In the genomic region with DNA sequence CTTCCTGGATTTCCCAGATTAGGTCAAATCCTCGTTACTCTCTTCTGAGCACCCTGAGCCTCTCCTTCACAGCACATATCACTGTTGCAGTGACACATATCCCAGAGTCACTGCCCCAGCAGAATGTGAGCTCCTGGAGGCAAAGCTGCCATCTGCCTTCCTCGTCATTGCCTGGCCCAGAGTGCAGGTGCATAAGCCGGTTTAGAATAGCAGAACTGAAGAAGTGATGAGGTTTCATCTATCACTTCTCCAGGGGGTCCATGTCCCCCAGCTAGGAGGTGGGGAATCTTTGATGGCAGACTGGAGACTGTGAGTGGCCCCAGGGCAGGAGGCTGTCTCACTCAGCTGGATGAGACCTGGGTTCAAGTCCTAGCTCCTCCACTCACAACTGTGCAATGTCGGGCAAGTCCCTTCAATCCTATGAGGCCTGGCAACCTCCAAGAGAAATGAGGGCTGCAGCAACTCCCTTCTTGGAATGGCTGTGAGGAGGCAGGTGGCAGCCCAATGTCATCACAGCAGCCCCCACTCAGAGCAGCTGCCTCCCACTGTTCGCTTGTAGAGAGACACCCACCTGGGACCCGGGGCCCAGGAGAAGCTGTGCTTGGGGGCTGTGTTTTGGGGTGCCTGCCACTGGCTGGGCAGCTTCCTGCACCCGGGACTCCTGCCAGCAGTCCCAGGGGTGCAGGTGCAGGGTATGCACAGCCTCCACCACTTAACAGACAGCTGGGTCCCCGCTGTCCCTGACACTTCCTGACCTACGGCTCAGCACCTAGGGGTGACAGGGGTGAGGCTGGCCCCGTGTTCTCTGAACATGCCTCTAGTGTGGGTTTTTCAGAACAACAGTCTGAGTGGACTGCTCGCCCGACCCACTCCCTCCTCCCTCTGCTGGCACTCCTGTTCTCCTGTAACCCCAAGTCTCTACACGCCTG, we compare ENCODE assay signal across 10 cellular contexts. TPM values are rescaled to one million over a fixed set of nuclear protein-coding genes. Genes with fewer than 3 reads are reported as not detected.
DNase-seq lines count a peak whose midpoint lies in the region; ATAC-seq and TF ChIP-seq lines count a peak whose summit lies in the region.
"Had no signal": no experiment of that assay in that cellular context is flagged by ENCODE, and none has a peak within 500 bp of the region (broad histone marks: within the 10 kb centered on the region; RNA-seq: fewer than 3 reads in every experiment).

No MANE protein-coding gene starts in this region.

- no peaks in the 10 kb centered on the region for H3K79me2 ChIP-seq in hepatocyte

- no peaks in the 10 kb centered on the region for H3K27me3 Mint-ChIP-seq in CD4-positive, alpha-beta T cell
- no peaks in the 10 kb centered on the region for H3K27me3 Mint-ChIP-seq in activated T-helper 2 cell treated with anti-CD3 and anti-CD28 coated beads, Interferon-gamma antibody, Interleukin-2, Interleukin-4, amounts not matched to agents 10 μg/mL and 5 μg/mL and 100 μg/mL, durations not matched to agents 14 hours and 24 hours and 36 hours (ENCODE audit: low read depth)
- H3K27me3 Mint-ChIP-seq in progenitor cell of endocrine pancreas = no peaks in the 10 kb centered on the region

- intact Hi-C loops in CD4-positive, alpha-beta T cell (cut with DNase I, micrococcal nuclease) = no loop called here
- intact Hi-C loops in activated T-helper 2 cell treated with anti-CD3 and anti-CD28 coated beads, Interferon-gamma antibody, Interleukin-2, Interleukin-4, amounts not matched to agents 10 μg/mL and 5 μg/mL and 100 μg/mL, durations not matched to agents 14 hours and 24 hours and 36 hours (cut with micrococcal nuclease) = no loop called here

- peaks cover 17% of the 10 kb centered on the region for H3K4me1 Mint-ChIP-seq in CD4-positive, alpha-beta T cell (ENCODE audit: low read depth)
- H3K4me1 Mint-ChIP-seq in activated T-helper 2 cell treated with anti-CD3 and anti-CD28 coated beads, Interferon-gamma antibody, Interleukin-2, Interleukin-4, amounts not matched to agents 10 μg/mL and 5 μg/mL and 100 μg/mL, durations not matched to agents 14 hours and 24 hours and 36 hours (ENCODE audit: low read depth) = peaks cover 27% of the 10 kb centered on the region
- H3K4me1 Mint-ChIP-seq in progenitor cell of endocrine pancreas (ENCODE audit: low read depth) = no peaks in the 10 kb centered on the region

- DNase-seq in CD4-positive, alpha-beta T cell = no peak
- no peak for DNase-seq in activated T-helper 2 cell treated with anti-CD3 and anti-CD28 coated beads, Interferon-gamma antibody, Interleukin-2, Interleukin-4, amounts not matched to agents 10 μg/mL and 5 μg/mL and 100 μg/mL, durations not matched to agents 14 hours and 24 hours and 36 hours (ENCODE audit: low spot score)
- DNase-seq in NCI-H226 (no peak), progenitor cell of endocrine pancreas (ENCODE audit: low spot score, unreplicated experiment) (no peak), hepatocyte (ENCODE audit: low spot score) (no peak)
- DNase-seq in stimulated activated CD8-positive, alpha-beta memory T cell treated with anti-CD3 and anti-CD28 coated beads, Interleukin-4, amount 100 ng/mL, for 48 hours = no peak
- DNase-seq: DMS 273 treated with DMSO at 0.1 percent for 48 hours, NCI-H1417 had no signal

- no peaks in the 10 kb centered on the region for H3K9me3 ChIP-seq in CD4-positive, alpha-beta T cell (ENCODE audit: control insufficient read depth, low read length)
- H3K9me3 ChIP-seq in hepatocyte (ENCODE audit: low read depth) = no peaks in the 10 kb centered on the region

- TF ChIP-seq CTCF in CD4-positive, alpha-beta T cell (IDR thresholded peaks at IDR 0.05) = no peak
- no peak for TF ChIP-seq CTCF in progenitor cell of endocrine pancreas (IDR thresholded peaks at IDR 0.05; ENCODE audit: unreplicated experiment)
- no peak for TF ChIP-seq CTCF in hepatocyte (IDR thresholded peaks at IDR 0.05; ENCODE audit: poor library complexity)

- POLR2A ChIA-PET in CD4-positive, alpha-beta T cell (lab: Charles Lee) = no interaction called here

- H3K4me1 ChIP-seq in hepatocyte (ENCODE audit: insufficient read depth) = no peaks in the 10 kb centered on the region

- no peak overlapping the region for H3K4me3 ChIP-seq in hepatocyte

- CTCF ChIA-PET in CD4-positive, alpha-beta T cell (lab: Charles Lee) = no interaction called here

- no peaks in the 10 kb centered on the region for H3K36me3 ChIP-seq in hepatocyte (replicated peaks; ENCODE audit: insufficient read depth, low read depth)

- no peaks in the 10 kb centered on the region for H3K9me2 ChIP-seq in hepatocyte (replicated peaks; ENCODE audit: insufficient read depth)

- peak overlapping the region; percentile 2 for H3K27ac Mint-ChIP-seq in CD4-positive, alpha-beta T cell
- peak overlapping the region; percentile 7 for H3K27ac Mint-ChIP-seq in activated T-helper 2 cell treated with anti-CD3 and anti-CD28 coated beads, Interferon-gamma antibody, Interleukin-2, Interleukin-4, amounts not matched to agents 10 μg/mL and 5 μg/mL and 100 μg/mL, durations not matched to agents 14 hours and 24 hours and 36 hours
- no peak overlapping the region for H3K27ac Mint-ChIP-seq in progenitor cell of endocrine pancreas

- H3K9me3 Mint-ChIP-seq in CD4-positive, alpha-beta T cell = no peaks in the 10 kb centered on the region
- no peaks in the 10 kb centered on the region for H3K9me3 Mint-ChIP-seq in activated T-helper 2 cell treated with anti-CD3 and anti-CD28 coated beads, Interferon-gamma antibody, Interleukin-2, Interleukin-4, amounts not matched to agents 10 μg/mL and 5 μg/mL and 100 μg/mL, durations not matched to agents 14 hours and 24 hours and 36 hours
- no peaks in the 10 kb centered on the region for H3K9me3 Mint-ChIP-seq in progenitor cell of endocrine pancreas (ENCODE audit: low read depth)

- ATAC-seq in CD4-positive, alpha-beta T cell (ENCODE audit: poor library complexity) = peak; percentile 39
- ATAC-seq in GM18873 (IDR thresholded peaks at IDR 0.05; ENCODE audit: low FRiP score, unreplicated experiment) (peak; percentile 46), HG02870 (IDR thresholded peaks at IDR 0.05; ENCODE audit: unreplicated experiment) (peak; percentile 43)

- no peak overlapping the region for H3K4me3 Mint-ChIP-seq in CD4-positive, alpha-beta T cell
- H3K4me3 Mint-ChIP-seq in activated T-helper 2 cell treated with anti-CD3 and anti-CD28 coated beads, Interferon-gamma antibody, Interleukin-2, Interleukin-4, amounts not matched to agents 10 μg/mL and 5 μg/mL and 100 μg/mL, durations not matched to agents 14 hours and 24 hours and 36 hours (ENCODE audit: low read depth) = no peak overlapping the region
- no peak overlapping the region for H3K4me3 Mint-ChIP-seq in progenitor cell of endocrine pancreas (ENCODE audit: low read depth)

- WGBS in hepatocyte (ENCODE audit: low lambda C conversion rate, missing lambda C conversion rate) = 93% methylated on average over 13 of the region's 13 CpGs

- H3K36me3 Mint-ChIP-seq in CD4-positive, alpha-beta T cell (ENCODE audit: low read depth) = peaks cover 46% of the 10 kb centered on the region
- peaks cover 92% of the 10 kb centered on the region for H3K36me3 Mint-ChIP-seq in activated T-helper 2 cell treated with anti-CD3 and anti-CD28 coated beads, Interferon-gamma antibody, Interleukin-2, Interleukin-4, amounts not matched to agents 10 μg/mL and 5 μg/mL and 100 μg/mL, durations not matched to agents 14 hours and 24 hours and 36 hours (ENCODE audit: low read depth)
- H3K36me3 Mint-ChIP-seq in progenitor cell of endocrine pancreas (ENCODE audit: insufficient read depth) = peaks cover 6% of the 10 kb centered on the region

- H3K4me2 ChIP-seq in hepatocyte = no peak overlapping the region

- peak overlapping the region; percentile 19 for H3K27ac ChIP-seq in CD4-positive, alpha-beta T cell (ENCODE audit: low read depth, low read length)
- no peak overlapping the region for H3K27ac ChIP-seq in hepatocyte

- H4K20me1 ChIP-seq in hepatocyte (ENCODE audit: insufficient read depth, poor library complexity, severe bottlenecking) = no peaks in the 10 kb centered on the region

- no peak overlapping the region for H2AFZ ChIP-seq in hepatocyte

- H3K27me3 ChIP-seq in CD4-positive, alpha-beta T cell (ENCODE audit: control insufficient read depth, insufficient read depth, low read length) = no peaks in the 10 kb centered on the region
- no peaks in the 10 kb centered on the region for H3K27me3 ChIP-seq in hepatocyte

RNA-seq across cellular contexts. Expression of a gene that starts 26.1 kb away (rescaled TPM):
- total RNA-seq in CD4-positive, alpha-beta T cell = under 1 TPM; 0.16 to 0.45 TPM
- 1.9 and 2.1 TPM in 2 replicates for total RNA-seq in activated T-helper 2 cell treated with anti-CD3 and anti-CD28 coated beads, Interferon-gamma antibody, Interleukin-2, Interleukin-4, amounts not matched to agents 10 μg/mL and 5 μg/mL and 100 μg/mL, durations not matched to agents 14 hours and 24 hours and 36 hours
- total RNA-seq in progenitor cell of endocrine pancreas (not detected in 2 replicates), hepatocyte (0.17 TPM in 1 of 2 replicates, not detected in the other)
- 0.37 and 1.0 TPM in 2 replicates for polyA plus RNA-seq in hepatocyte
